In the genomic region with DNA sequence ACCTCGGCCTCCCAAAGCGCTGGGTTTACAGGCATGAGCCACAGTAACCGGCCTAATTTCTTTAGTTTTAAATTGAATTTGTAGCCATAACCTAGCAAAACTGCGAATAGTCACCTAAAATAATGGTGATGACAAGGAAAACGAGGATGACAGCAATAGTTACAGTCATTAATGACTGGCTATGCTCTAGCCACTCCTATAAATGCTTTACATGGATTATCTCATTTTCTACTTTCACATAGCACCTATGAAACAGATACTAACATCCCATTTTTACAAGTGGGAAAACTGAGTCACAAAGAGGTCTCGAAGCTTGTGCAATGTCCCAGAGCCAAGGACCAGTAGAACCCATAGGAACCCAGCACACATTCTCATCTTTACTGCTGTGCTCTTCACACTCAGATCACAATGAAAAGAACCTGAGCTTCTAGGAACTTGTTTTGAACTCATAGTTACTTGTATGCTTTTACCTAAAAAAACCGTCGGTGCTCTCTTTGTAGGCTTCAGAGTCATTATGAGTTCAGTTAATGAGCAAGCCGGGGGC, we compare ENCODE assay signal across 25 cellular contexts. TPM values are rescaled to one million over a fixed set of nuclear protein-coding genes. Genes with fewer than 3 reads are reported as not detected.
"Had no signal": no experiment of that assay in that cellular context is flagged by ENCODE, and none has a peak within 500 bp of the region (broad histone marks: within the 10 kb centered on the region; RNA-seq: fewer than 3 reads in every experiment).

No MANE protein-coding gene starts in this region.

- H3K27ac Mint-ChIP-seq: activated CD4-positive, alpha-beta T cell treated with anti-CD3 and anti-CD28 coated beads, Interleukin-2, amount 10 ng/mL, durations not matched to agents 7 days and 5 days; activated T-helper 1 cell treated with anti-CD3 and anti-CD28 coated beads, Interleukin-12 subunit alpha, Interleukin-12 subunit beta, Interleukin-2, Interleukin-4 antibody, amounts not matched to agents 30 ng/mL and 10 ng/mL and 1 ng/mL, durations not matched to agents 14 hours and 24 hours and 36 hours; brain had no signal

- DNase-seq: activated CD4-positive, alpha-beta T cell treated with anti-CD3 and anti-CD28 coated beads, Interleukin-2, amount 10 ng/mL, durations not matched to agents 7 days and 5 days; activated CD8-positive, alpha-beta T cell treated with anti-CD3 and anti-CD28 coated beads for 36 hours; activated effector memory CD4-positive, alpha-beta T cell treated with Interleukin-2 at 50 U/mL for 16 hours; activated T-cell treated with anti-CD3 and anti-CD28 coated beads, Interleukin-2, amount 50 U/mL, for 4 hours; anterior cingulate cortex; cerebellar nuclear complex; MM.1S; NCI-H1092; NCI-H1436 treated with DMSO at 0.1 percent for 48 hours; NCI-H1694 treated with DMSO at 0.1 percent for 48 hours; NCI-H2029 treated with DMSO at 0.1 percent for 48 hours; NCI-H2107; NCI-H2171; NCI-H510A; NCI-H526; NCI-H748 treated with DMSO at 0.1 percent for 48 hours; NK-92 treated with Interleukin-12 subunit alpha and Interleukin-12 subunit beta, amount 100 ng/mL, for 24 hours; PC-3; SIG-M5; SW 1271; T-helper 1 cell had no signal

- H3K9me3 Mint-ChIP-seq: activated CD4-positive, alpha-beta T cell treated with anti-CD3 and anti-CD28 coated beads, Interleukin-2, amount 10 ng/mL, durations not matched to agents 7 days and 5 days; activated CD8-positive, alpha-beta T cell treated with anti-CD3 and anti-CD28 coated beads for 36 hours; activated T-cell treated with anti-CD3 and anti-CD28 coated beads, Interleukin-2, amount 50 U/mL, for 4 hours; activated T-helper 1 cell treated with anti-CD3 and anti-CD28 coated beads, Interleukin-12 subunit alpha, Interleukin-12 subunit beta, Interleukin-2, Interleukin-4 antibody, amounts not matched to agents 30 ng/mL and 10 ng/mL and 1 ng/mL, durations not matched to agents 14 hours and 24 hours and 36 hours; brain had no signal

- H3K27me3 Mint-ChIP-seq: activated CD4-positive, alpha-beta T cell treated with anti-CD3 and anti-CD28 coated beads, Interleukin-2, amount 10 ng/mL, durations not matched to agents 7 days and 5 days; activated CD8-positive, alpha-beta T cell treated with anti-CD3 and anti-CD28 coated beads for 36 hours; brain had no signal

- ATAC-seq: activated CD8-positive, alpha-beta T cell treated with anti-CD3 and anti-CD28 coated beads for 36 hours; PC-3; Right ventricle myocardium inferior had no signal

- H3K4me3 Mint-ChIP-seq: activated CD4-positive, alpha-beta T cell treated with anti-CD3 and anti-CD28 coated beads, Interleukin-2, amount 10 ng/mL, durations not matched to agents 7 days and 5 days; activated CD8-positive, alpha-beta T cell treated with anti-CD3 and anti-CD28 coated beads for 36 hours; activated T-cell treated with anti-CD3 and anti-CD28 coated beads, Interleukin-2, amount 50 U/mL, for 4 hours; activated T-helper 1 cell treated with anti-CD3 and anti-CD28 coated beads, Interleukin-12 subunit alpha, Interleukin-12 subunit beta, Interleukin-2, Interleukin-4 antibody, amounts not matched to agents 30 ng/mL and 10 ng/mL and 1 ng/mL, durations not matched to agents 14 hours and 24 hours and 36 hours; brain had no signal

- H3K4me1 Mint-ChIP-seq: brain had no signal

RNA-seq across cellular contexts. Expression of a gene that starts 39.4 kb away (rescaled TPM):
- total RNA-seq: SK-MEL-5 had no signal
